8 cellular contexts compared by ENCODE assay signal in genomic region chr3:126357299-126358037, GRCh38.
DNase-seq lines count a peak whose midpoint lies in the region; ATAC-seq lines count a peak whose summit lies in the region.

Gene KLF15 (minus strand): TSS chr3:126357408. CDS start chr3:126352922, 4,486 bp downstream.

- peaks cover 18% of the 10 kb centered on the region for H3K27me3 ChIP-seq in effector memory CD4-positive, alpha-beta T cell (replicated peaks; ENCODE audit: control insufficient read depth, insufficient read depth, low read length, poor library complexity, severe bottlenecking)

- peak within 1 kb of the TSS; percentile 87 for H3K4me3 Mint-ChIP-seq in memory B cell

- peak within 1 kb of the TSS; percentile 10 for H3K27ac Mint-ChIP-seq in memory B cell

- H3K4me1 Mint-ChIP-seq in memory B cell, result peaks cover 4% of the 10 kb centered on the region

- peak; percentile 84 for ATAC-seq in GM19035 (IDR thresholded peaks at IDR 0.05; ENCODE audit: unreplicated experiment)
- peak; percentile 84 for ATAC-seq in HG03342 (IDR thresholded peaks at IDR 0.05; ENCODE audit: unreplicated experiment)
- ATAC-seq in memory B cell (ENCODE audit: low read depth), result peak; percentile 91

- DNase-seq in AG08395 (ENCODE audit: low spot score) (peak; percentile 93), NCI-H748 (lab: John Stamatoyannopoulos, UW; ENCODE audit: unreplicated experiment) (peak; percentile 81), memory B cell (ENCODE audit: low spot score in 2 of 2) (peak; percentile 67 to 73)
- DNase-seq in activated CD8-positive, alpha-beta memory T cell treated with anti-CD3 and anti-CD28 coated beads for 48 hours (ENCODE audit: low read depth in 2 of 3, low spot score in 2 of 3), result peak; percentile 48 to 69 (median 58)
- peak; percentile 61 to 65 (median 62) for DNase-seq in effector memory CD4-positive, alpha-beta T cell
- peak; percentile 41 to 67 (median 60) for DNase-seq in stimulated activated CD4-positive, alpha-beta T cell treated with anti-CD3 and anti-CD28 coated beads, TNF-alpha, amount 100 ng/mL, for 48 hours (ENCODE audit: low read depth in 3 of 3)

- no peaks in the 10 kb centered on the region for H3K36me3 Mint-ChIP-seq in memory B cell

- H3K36me3 ChIP-seq in effector memory CD4-positive, alpha-beta T cell (ENCODE audit: control insufficient read depth, insufficient read depth, low read length), result no peaks in the 10 kb centered on the region

- no peak within 1 kb of the TSS for H3K27ac ChIP-seq in effector memory CD4-positive, alpha-beta T cell (ENCODE audit: insufficient read depth, low read length, poor library complexity, severe bottlenecking)

- no peaks in the 10 kb centered on the region for H3K9me3 Mint-ChIP-seq in memory B cell

- peaks cover 13% of the 10 kb centered on the region for H3K4me1 ChIP-seq in effector memory CD4-positive, alpha-beta T cell (ENCODE audit: control insufficient read depth, insufficient read depth, low read length, poor library complexity, severe bottlenecking)

- H3K4me3 ChIP-seq in effector memory CD4-positive, alpha-beta T cell (ENCODE audit: insufficient read depth, low read depth, low read length, poor library complexity, severe bottlenecking), result peak within 1 kb of the TSS; percentile 75

- H3K27me3 Mint-ChIP-seq in memory B cell, result peaks cover 27% of the 10 kb centered on the region

- no peaks in the 10 kb centered on the region for H3K9me3 ChIP-seq in effector memory CD4-positive, alpha-beta T cell (ENCODE audit: control insufficient read depth, low read length)
